In the genomic region with DNA sequence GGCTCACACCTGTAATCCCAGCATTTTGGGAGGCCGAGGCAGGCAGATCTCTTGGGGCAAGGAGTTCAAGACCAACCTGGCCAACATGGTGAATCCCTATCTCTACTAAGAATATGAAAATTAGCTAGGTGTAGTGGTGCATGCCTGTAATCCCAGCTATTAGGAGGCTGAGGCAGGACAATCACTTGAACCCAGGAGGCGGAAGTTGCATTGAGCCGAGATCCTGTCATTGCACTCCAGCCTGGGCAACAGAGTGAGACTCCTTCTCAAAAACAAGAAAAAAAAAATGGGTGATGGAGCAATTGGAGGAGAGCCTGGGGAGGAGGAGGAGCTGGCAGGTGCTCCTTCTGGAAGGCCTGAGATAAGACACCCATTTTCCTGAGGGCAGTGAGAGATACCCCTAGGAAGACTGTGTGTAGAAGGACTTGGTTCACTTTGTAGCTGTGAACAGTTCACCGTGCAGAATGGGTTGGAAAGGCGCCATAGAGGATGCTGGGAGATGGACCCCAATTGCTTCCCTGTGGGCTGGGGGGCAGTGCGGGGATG, we compare ENCODE assay signal across 1 cellular context.
TF ChIP-seq lines count a peak whose summit lies in the region.

No MANE protein-coding gene starts in this region.

TF ChIP-seq in K562, 482 proteins besides CTCF, POLR2A, EP300 and RAD21 (continued from another document and continues in another):
- TF ChIP-seq, protein P1, sequence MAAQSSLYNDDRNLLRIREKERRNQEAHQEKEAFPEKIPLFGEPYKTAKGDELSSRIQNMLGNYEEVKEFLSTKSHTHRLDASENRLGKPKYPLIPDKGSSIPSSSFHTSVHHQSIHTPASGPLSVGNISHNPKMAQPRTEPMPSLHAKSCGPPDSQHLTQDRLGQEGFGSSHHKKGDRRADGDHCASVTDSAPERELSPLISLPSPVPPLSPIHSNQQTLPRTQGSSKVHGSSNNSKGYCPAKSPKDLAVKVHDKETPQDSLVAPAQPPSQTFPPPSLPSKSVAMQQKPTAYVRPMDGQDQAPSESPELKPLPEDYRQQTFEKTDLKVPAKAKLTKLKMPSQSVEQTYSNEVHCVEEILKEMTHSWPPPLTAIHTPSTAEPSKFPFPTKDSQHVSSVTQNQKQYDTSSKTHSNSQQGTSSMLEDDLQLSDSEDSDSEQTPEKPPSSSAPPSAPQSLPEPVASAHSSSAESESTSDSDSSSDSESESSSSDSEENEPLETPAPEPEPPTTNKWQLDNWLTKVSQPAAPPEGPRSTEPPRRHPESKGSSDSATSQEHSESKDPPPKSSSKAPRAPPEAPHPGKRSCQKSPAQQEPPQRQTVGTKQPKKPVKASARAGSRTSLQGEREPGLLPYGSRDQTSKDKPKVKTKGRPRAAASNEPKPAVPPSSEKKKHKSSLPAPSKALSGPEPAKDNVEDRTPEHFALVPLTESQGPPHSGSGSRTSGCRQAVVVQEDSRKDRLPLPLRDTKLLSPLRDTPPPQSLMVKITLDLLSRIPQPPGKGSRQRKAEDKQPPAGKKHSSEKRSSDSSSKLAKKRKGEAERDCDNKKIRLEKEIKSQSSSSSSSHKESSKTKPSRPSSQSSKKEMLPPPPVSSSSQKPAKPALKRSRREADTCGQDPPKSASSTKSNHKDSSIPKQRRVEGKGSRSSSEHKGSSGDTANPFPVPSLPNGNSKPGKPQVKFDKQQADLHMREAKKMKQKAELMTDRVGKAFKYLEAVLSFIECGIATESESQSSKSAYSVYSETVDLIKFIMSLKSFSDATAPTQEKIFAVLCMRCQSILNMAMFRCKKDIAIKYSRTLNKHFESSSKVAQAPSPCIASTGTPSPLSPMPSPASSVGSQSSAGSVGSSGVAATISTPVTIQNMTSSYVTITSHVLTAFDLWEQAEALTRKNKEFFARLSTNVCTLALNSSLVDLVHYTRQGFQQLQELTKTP (IDR thresholded peaks at IDR 0.05; ENCODE audit: low read depth in 1 of 2, partially characterized antibody in 2 of 2), result no peak
- TF ChIP-seq ATF1 (CRISPR knock-in tag; IDR thresholded peaks at IDR 0.05) (no peak), ATF1 (tag; IDR thresholded peaks at IDR 0.05) (no peak), MAFK (IDR thresholded peaks at IDR 0.05; ENCODE audit: low read length) (no peak), U2AF1 (optimal IDR thresholded peaks at IDR 0.05; ENCODE audit: low read depth, low read length) (no peak), ZSCAN32 (CRISPR knock-in tag; IDR thresholded peaks at IDR 0.05) (no peak), WHSC1 (IDR thresholded peaks at IDR 0.05; ENCODE audit: low read length) (no peak), ZNF146 (CRISPR knock-in tag; IDR thresholded peaks at IDR 0.05; ENCODE audit: unreplicated experiment) (no peak), SMARCA4 (IDR thresholded peaks at IDR 0.05) (peak; percentile 42; the same call in 1 of the 2 replicates), NFE2L1 (tag; IDR thresholded peaks at IDR 0.05; ENCODE audit: borderline replicate concordance, low read depth) (no peak), ARID1B (IDR thresholded peaks at IDR 0.05) (peak; percentile 68), CXXC5 (CRISPR knock-in tag; IDR thresholded peaks at IDR 0.05) (0 out of 2 replicates have a peak, but pooled peaks have one; percentile 2), CEBPB (tag; IDR thresholded peaks at IDR 0.05) (no peak), CCNT2 (IDR thresholded peaks at IDR 0.05; ENCODE audit: borderline replicate concordance, extremely low read depth, insufficient read length, low read depth, low read length) (no peak), RHOXF2B (CRISPR knock-in tag; conservative IDR thresholded peaks at IDR 0.05) (no peak), PCBP1 (IDR thresholded peaks at IDR 0.05; ENCODE audit: low read depth, low read length, poor library complexity, severe bottlenecking) (no peak), CBX2 (IDR thresholded peaks at IDR 0.05; ENCODE audit: insufficient read depth, low read length, poor library complexity, severe bottlenecking) (no peak), FOXJ2 (tag; IDR thresholded peaks at IDR 0.05) (no peak), ZNF785 (CRISPR knock-in tag; IDR thresholded peaks at IDR 0.05) (no peak), SMARCC2 (IDR thresholded peaks at IDR 0.05; ENCODE audit: low read depth) (no peak), MTF1 (CRISPR knock-in tag; IDR thresholded peaks at IDR 0.05; ENCODE audit: borderline replicate concordance) (no peak), BRD9 (IDR thresholded peaks at IDR 0.05; ENCODE audit: low read depth, partially characterized antibody) (no peak), ASH1L (IDR thresholded peaks at IDR 0.05; ENCODE audit: borderline replicate concordance, low read depth, partially characterized antibody) (no peak), CHD4 (IDR thresholded peaks at IDR 0.05; ENCODE audit: insufficient read depth, insufficient replicate concordance, low read depth, low read length, poor library complexity, severe bottlenecking) (no peak)
- TF ChIP-seq, protein P2, sequence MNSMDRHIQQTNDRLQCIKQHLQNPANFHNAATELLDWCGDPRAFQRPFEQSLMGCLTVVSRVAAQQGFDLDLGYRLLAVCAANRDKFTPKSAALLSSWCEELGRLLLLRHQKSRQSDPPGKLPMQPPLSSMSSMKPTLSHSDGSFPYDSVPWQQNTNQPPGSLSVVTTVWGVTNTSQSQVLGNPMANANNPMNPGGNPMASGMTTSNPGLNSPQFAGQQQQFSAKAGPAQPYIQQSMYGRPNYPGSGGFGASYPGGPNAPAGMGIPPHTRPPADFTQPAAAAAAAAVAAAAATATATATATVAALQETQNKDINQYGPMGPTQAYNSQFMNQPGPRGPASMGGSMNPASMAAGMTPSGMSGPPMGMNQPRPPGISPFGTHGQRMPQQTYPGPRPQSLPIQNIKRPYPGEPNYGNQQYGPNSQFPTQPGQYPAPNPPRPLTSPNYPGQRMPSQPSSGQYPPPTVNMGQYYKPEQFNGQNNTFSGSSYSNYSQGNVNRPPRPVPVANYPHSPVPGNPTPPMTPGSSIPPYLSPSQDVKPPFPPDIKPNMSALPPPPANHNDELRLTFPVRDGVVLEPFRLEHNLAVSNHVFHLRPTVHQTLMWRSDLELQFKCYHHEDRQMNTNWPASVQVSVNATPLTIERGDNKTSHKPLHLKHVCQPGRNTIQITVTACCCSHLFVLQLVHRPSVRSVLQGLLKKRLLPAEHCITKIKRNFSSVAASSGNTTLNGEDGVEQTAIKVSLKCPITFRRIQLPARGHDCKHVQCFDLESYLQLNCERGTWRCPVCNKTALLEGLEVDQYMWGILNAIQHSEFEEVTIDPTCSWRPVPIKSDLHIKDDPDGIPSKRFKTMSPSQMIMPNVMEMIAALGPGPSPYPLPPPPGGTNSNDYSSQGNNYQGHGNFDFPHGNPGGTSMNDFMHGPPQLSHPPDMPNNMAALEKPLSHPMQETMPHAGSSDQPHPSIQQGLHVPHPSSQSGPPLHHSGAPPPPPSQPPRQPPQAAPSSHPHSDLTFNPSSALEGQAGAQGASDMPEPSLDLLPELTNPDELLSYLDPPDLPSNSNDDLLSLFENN (IDR thresholded peaks at IDR 0.05; ENCODE audit: low read depth in 2 of 2, low read length in 2 of 2), result no peak
- TF ChIP-seq, protein P3, sequence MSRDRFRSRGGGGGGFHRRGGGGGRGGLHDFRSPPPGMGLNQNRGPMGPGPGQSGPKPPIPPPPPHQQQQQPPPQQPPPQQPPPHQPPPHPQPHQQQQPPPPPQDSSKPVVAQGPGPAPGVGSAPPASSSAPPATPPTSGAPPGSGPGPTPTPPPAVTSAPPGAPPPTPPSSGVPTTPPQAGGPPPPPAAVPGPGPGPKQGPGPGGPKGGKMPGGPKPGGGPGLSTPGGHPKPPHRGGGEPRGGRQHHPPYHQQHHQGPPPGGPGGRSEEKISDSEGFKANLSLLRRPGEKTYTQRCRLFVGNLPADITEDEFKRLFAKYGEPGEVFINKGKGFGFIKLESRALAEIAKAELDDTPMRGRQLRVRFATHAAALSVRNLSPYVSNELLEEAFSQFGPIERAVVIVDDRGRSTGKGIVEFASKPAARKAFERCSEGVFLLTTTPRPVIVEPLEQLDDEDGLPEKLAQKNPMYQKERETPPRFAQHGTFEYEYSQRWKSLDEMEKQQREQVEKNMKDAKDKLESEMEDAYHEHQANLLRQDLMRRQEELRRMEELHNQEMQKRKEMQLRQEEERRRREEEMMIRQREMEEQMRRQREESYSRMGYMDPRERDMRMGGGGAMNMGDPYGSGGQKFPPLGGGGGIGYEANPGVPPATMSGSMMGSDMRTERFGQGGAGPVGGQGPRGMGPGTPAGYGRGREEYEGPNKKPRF (IDR thresholded peaks at IDR 0.05; ENCODE audit: low read depth, low read length), result no peak
- TF ChIP-seq, protein P4, sequence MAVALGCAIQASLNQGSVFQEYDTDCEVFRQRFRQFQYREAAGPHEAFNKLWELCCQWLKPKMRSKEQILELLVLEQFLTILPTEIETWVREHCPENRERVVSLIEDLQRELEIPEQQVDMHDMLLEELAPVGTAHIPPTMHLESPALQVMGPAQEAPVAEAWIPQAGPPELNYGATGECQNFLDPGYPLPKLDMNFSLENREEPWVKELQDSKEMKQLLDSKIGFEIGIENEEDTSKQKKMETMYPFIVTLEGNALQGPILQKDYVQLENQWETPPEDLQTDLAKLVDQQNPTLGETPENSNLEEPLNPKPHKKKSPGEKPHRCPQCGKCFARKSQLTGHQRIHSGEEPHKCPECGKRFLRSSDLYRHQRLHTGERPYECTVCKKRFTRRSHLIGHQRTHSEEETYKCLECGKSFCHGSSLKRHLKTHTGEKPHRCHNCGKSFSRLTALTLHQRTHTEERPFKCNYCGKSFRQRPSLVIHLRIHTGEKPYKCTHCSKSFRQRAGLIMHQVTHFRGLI (CRISPR knock-in tag; IDR thresholded peaks at IDR 0.05), result no peak
- TF ChIP-seq, protein P5, sequence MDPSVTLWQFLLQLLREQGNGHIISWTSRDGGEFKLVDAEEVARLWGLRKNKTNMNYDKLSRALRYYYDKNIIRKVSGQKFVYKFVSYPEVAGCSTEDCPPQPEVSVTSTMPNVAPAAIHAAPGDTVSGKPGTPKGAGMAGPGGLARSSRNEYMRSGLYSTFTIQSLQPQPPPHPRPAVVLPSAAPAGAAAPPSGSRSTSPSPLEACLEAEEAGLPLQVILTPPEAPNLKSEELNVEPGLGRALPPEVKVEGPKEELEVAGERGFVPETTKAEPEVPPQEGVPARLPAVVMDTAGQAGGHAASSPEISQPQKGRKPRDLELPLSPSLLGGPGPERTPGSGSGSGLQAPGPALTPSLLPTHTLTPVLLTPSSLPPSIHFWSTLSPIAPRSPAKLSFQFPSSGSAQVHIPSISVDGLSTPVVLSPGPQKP (CRISPR knock-in tag; IDR thresholded peaks at IDR 0.05), result no peak
- TF ChIP-seq, protein P6, sequence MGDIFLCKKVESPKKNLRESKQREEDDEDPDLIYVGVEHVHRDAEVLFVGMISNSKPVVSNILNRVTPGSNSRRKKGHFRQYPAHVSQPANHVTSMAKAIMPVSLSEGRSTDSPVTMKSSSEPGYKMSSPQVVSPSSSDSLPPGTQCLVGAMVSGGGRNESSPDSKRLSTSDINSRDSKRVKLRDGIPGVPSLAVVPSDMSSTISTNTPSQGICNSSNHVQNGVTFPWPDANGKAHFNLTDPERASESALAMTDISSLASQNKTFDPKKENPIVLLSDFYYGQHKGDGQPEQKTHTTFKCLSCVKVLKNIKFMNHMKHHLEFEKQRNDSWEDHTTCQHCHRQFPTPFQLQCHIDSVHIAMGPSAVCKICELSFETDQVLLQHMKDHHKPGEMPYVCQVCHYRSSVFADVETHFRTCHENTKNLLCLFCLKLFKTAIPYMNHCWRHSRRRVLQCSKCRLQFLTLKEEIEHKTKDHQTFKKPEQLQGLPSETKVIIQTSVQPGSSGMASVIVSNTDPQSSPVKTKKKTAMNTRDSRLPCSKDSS (IDR thresholded peaks at IDR 0.05; ENCODE audit: low read depth, partially characterized antibody), result no peak
- TF ChIP-seq, protein P7, sequence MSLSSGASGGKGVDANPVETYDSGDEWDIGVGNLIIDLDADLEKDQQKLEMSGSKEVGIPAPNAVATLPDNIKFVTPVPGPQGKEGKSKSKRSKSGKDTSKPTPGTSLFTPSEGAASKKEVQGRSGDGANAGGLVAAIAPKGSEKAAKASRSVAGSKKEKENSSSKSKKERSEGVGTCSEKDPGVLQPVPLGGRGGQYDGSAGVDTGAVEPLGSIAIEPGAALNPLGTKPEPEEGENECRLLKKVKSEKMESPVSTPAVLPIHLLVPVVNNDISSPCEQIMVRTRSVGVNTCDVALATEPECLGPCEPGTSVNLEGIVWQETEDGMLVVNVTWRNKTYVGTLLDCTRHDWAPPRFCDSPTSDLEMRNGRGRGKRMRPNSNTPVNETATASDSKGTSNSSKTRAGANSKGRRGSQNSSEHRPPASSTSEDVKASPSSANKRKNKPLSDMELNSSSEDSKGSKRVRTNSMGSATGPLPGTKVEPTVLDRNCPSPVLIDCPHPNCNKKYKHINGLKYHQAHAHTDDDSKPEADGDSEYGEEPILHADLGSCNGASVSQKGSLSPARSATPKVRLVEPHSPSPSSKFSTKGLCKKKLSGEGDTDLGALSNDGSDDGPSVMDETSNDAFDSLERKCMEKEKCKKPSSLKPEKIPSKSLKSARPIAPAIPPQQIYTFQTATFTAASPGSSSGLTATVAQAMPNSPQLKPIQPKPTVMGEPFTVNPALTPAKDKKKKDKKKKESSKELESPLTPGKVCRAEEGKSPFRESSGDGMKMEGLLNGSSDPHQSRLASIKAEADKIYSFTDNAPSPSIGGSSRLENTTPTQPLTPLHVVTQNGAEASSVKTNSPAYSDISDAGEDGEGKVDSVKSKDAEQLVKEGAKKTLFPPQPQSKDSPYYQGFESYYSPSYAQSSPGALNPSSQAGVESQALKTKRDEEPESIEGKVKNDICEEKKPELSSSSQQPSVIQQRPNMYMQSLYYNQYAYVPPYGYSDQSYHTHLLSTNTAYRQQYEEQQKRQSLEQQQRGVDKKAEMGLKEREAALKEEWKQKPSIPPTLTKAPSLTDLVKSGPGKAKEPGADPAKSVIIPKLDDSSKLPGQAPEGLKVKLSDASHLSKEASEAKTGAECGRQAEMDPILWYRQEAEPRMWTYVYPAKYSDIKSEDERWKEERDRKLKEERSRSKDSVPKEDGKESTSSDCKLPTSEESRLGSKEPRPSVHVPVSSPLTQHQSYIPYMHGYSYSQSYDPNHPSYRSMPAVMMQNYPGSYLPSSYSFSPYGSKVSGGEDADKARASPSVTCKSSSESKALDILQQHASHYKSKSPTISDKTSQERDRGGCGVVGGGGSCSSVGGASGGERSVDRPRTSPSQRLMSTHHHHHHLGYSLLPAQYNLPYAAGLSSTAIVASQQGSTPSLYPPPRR (CRISPR knock-in tag; IDR thresholded peaks at IDR 0.05; ENCODE audit: borderline replicate concordance), result no peak
